8 cellular contexts compared by ENCODE assay signal in the genomic region with DNA sequence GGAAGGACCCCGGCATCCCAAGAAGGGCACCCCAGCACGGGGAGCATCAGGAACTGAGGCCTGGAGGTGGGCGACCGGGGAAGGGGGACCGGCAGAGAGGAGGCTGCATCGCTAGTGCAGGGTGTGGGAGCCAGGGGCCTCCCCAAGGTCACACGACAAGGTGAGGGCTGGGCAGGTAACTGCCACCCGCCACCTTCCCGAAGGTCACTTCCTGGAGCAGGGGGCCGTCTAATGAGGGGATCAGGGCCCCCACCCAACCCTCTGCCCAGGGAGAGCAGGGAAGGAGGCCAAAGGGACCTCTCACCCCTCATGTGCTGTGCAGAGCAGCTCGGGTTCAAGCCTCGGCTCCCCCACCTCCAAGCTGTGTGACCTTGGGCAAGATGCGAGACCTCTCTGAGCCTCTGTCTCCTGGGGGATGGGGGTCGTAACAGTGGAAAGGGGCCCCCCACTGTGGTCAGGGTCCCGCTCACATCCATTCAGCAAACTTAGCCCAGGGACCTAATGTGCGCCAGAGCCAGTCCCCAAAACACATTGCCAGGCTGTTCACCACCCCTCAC. TPM values are rescaled to one million over a fixed set of nuclear protein-coding genes. Genes with fewer than 3 reads are reported as not detected.
DNase-seq lines count a peak whose midpoint lies in the region; ATAC-seq and TF ChIP-seq lines count a peak whose summit lies in the region.

No MANE protein-coding gene starts in this region.

- peak overlapping the region; percentile 44 to 70 for H3K4me3 ChIP-seq in vagina

- TF ChIP-seq POLR2A in vagina (IDR thresholded peaks at IDR 0.05), result no peak

- intact Hi-C loops in vagina (cut with DNase I), result loop anchor here (5.0 kb wide), 1 partner anchor 53 kb away; a partner anchor contains a TSS

- H3K4me1 Mint-ChIP-seq in stimulated activated naive CD8-positive, alpha-beta T cell treated with anti-CD3 and anti-CD28 coated beads, Interleukin-15, Interleukin-2, amounts not matched to agents 100 ng/mL and 50 ng/mL, for 24 hours (ENCODE audit: low read depth), result peaks cover 64% of the 10 kb centered on the region
- H3K4me1 Mint-ChIP-seq in naive B cell, result peaks cover 11 to 35% (median 28%) of the 10 kb centered on the region in 3 donors

- peak overlapping the region; percentile 89 for H3K27ac Mint-ChIP-seq in stimulated activated naive CD8-positive, alpha-beta T cell treated with anti-CD3 and anti-CD28 coated beads, Interleukin-15, Interleukin-2, amounts not matched to agents 100 ng/mL and 50 ng/mL, for 24 hours
- H3K27ac Mint-ChIP-seq in naive B cell, result peak overlapping the region in 4 of 6 donors; percentile 7 to 72 (median 48)

- H3K9me3 ChIP-seq in vagina, result no peaks in the 10 kb centered on the region

- H3K27ac ChIP-seq in cingulate gyrus (ENCODE audit: low read depth, low read length) (peak overlapping the region; percentile 94), vagina (peak overlapping the region; percentile 100)

- peaks cover 69% of the 10 kb centered on the region for H3K4me1 ChIP-seq in vagina

- no peaks in the 10 kb centered on the region for H3K27me3 ChIP-seq in vagina

- TF ChIP-seq CTCF in vagina (IDR thresholded peaks at IDR 0.05), result no peak

- no peak for ATAC-seq in stimulated activated naive CD8-positive, alpha-beta T cell treated with anti-CD3 and anti-CD28 coated beads, Interleukin-15, Interleukin-2, amounts not matched to agents 100 U/mL and 50 U/mL, for 24 hours
- ATAC-seq in naive B cell (ENCODE audit: low read depth in 2 of 2), result no peak
- ATAC-seq in GM19035 (IDR thresholded peaks at IDR 0.05; ENCODE audit: unreplicated experiment), result no peak
- ATAC-seq in HG03097 (IDR thresholded peaks at IDR 0.05; ENCODE audit: low FRiP score, unreplicated experiment), result no peak

- H3K36me3 ChIP-seq in vagina, result no peaks in the 10 kb centered on the region

- H3K9me3 Mint-ChIP-seq in stimulated activated naive CD8-positive, alpha-beta T cell treated with anti-CD3 and anti-CD28 coated beads, Interleukin-15, Interleukin-2, amounts not matched to agents 100 ng/mL and 50 ng/mL, for 24 hours, result no peaks in the 10 kb centered on the region
- no peaks in the 10 kb centered on the region for H3K9me3 Mint-ChIP-seq in naive B cell

- peaks cover 15% of the 10 kb centered on the region for H3K36me3 Mint-ChIP-seq in stimulated activated naive CD8-positive, alpha-beta T cell treated with anti-CD3 and anti-CD28 coated beads, Interleukin-15, Interleukin-2, amounts not matched to agents 100 ng/mL and 50 ng/mL, for 24 hours (ENCODE audit: low read depth)
- no peaks in the 10 kb centered on the region for H3K36me3 Mint-ChIP-seq in naive B cell

- no peak for DNase-seq in stimulated activated naive CD8-positive, alpha-beta T cell treated with anti-CD3 and anti-CD28 coated beads, Interleukin-15, Interleukin-2, amounts not matched to agents 100 U/mL and 50 U/mL, for 24 hours
- no peak for DNase-seq in naive B cell
- no peak for DNase-seq in vagina (ENCODE audit: extremely low spot score in 2 of 2)
- DNase-seq in NCI-H748 treated with DMSO at 0.1 percent for 48 hours (lab: John Stamatoyannopoulos, UW), result no peak

- no peaks in the 10 kb centered on the region for H3K27me3 Mint-ChIP-seq in stimulated activated naive CD8-positive, alpha-beta T cell treated with anti-CD3 and anti-CD28 coated beads, Interleukin-15, Interleukin-2, amounts not matched to agents 100 ng/mL and 50 ng/mL, for 24 hours
- no peaks in the 10 kb centered on the region for H3K27me3 Mint-ChIP-seq in naive B cell

- peak overlapping the region; percentile 72 for H3K4me3 Mint-ChIP-seq in stimulated activated naive CD8-positive, alpha-beta T cell treated with anti-CD3 and anti-CD28 coated beads, Interleukin-15, Interleukin-2, amounts not matched to agents 100 ng/mL and 50 ng/mL, for 24 hours
- peak overlapping the region in 2 of 8 donors; percentile 12 to 60 for H3K4me3 Mint-ChIP-seq in naive B cell

RNA-seq across cellular contexts. Expression of a gene that starts 6.0 kb away (rescaled TPM):
- 10 to 100 TPM; 13.5 to 41.2 (median 21.2) TPM for polyA plus RNA-seq in naive B cell (ENCODE audit: low read depth in 6 of 6)
- total RNA-seq in vagina, result 60.6 TPM

RNA-seq across cellular contexts. Expression of a gene that starts 53.2 kb away (rescaled TPM):
- polyA plus RNA-seq in naive B cell (ENCODE audit: low read depth in 6 of 6), result 10 to 100 TPM in 1 of 6 donors, 1 to 10 TPM in 5; 5.1 to 12.1 (median 6.1) TPM
- 14.0 TPM for total RNA-seq in vagina
